9 cellular contexts compared by ENCODE assay signal in genomic region chr17:31509095-31509804, GRCh38.
DNase-seq lines count a peak whose midpoint lies in the region; ATAC-seq and TF ChIP-seq lines count a peak whose summit lies in the region.
"Had no signal": no experiment of that assay in that cellular context is flagged by ENCODE, and none has a peak within 500 bp of the region (broad histone marks: within the 10 kb centered on the region; RNA-seq: fewer than 3 reads in every experiment).

No MANE protein-coding gene starts in this region.

- peak overlapping the region; percentile 76 for H3K27ac ChIP-seq in OCI-LY1 (ENCODE audit: low read depth, low read length, poor library complexity, severe bottlenecking)
- H3K27ac ChIP-seq in heart right ventricle: peak overlapping the region in 9 of 10 donors; percentile 40 to 87 (median 70)
- peak overlapping the region; percentile 5 to 62 (median 51) for H3K27ac ChIP-seq in transverse colon
- H3K27ac ChIP-seq: C4-2B had no signal

- H3K27me3 Mint-ChIP-seq in activated naive CD4-positive, alpha-beta T cell treated with anti-CD3 and anti-CD28 coated beads for 36 hours (ENCODE audit: low read depth): no peaks in the 10 kb centered on the region

- TF ChIP-seq EP300 in transverse colon (IDR thresholded peaks at IDR 0.05; ENCODE audit: low read depth): no peak

- peak overlapping the region; percentile 49; the same call in 1 of the 2 replicates for H3K9ac ChIP-seq in OCI-LY1 (ENCODE audit: low read length)

- peak overlapping the region; percentile 100 for H3K27ac Mint-ChIP-seq in activated naive CD4-positive, alpha-beta T cell treated with anti-CD3 and anti-CD28 coated beads for 36 hours

- H3K36me3 ChIP-seq in OCI-LY1 (ENCODE audit: insufficient read depth, low read length) (no peaks in the 10 kb centered on the region), heart right ventricle (no peaks in the 10 kb centered on the region), transverse colon (no peaks in the 10 kb centered on the region)

- H3K79me2 ChIP-seq in OCI-LY1 (ENCODE audit: insufficient read depth, low read length): no peaks in the 10 kb centered on the region

- TF ChIP-seq POLR2A in transverse colon (IDR thresholded peaks at IDR 0.05): no peak

- peak; percentile 60 for DNase-seq in activated naive CD4-positive, alpha-beta T cell treated with anti-CD3 and anti-CD28 coated beads for 36 hours
- no peak for DNase-seq in activated naive CD4-positive, alpha-beta T cell treated with anti-CD3 and anti-CD28 coated beads, Interleukin-2, amount 50 U/mL, for 16 hours
- DNase-seq in heart right ventricle: no peak
- DNase-seq in transverse colon: no peak
- DNase-seq in SHP77 treated with DMSO at 0.1 percent for 48 hours (lab: John Stamatoyannopoulos, UW): no peak
- no peak for DNase-seq in epidermal melanocyte (ENCODE audit: insufficient read length, low spot score)
- no peak for DNase-seq in C1 segment of cervical spinal cord (lab: John Stamatoyannopoulos, UW)

- CTCF ChIA-PET in activated naive CD4-positive, alpha-beta T cell treated with anti-CD3 and anti-CD28 coated beads for 36 hours (lab: Charles Lee): interaction anchor here (0.5 to 3.5 kb wide), 14 partner anchors 8 to 293 kb away, joined by 3 to 34 read pairs (median 4); no protein-coding TSS in a partner anchor

- peaks cover 52% of the 10 kb centered on the region for H3K4me1 Mint-ChIP-seq in activated naive CD4-positive, alpha-beta T cell treated with anti-CD3 and anti-CD28 coated beads for 36 hours (ENCODE audit: low read depth)

- no peaks in the 10 kb centered on the region for H3F3A ChIP-seq in OCI-LY1 (ENCODE audit: insufficient read depth, low read length)

- no peaks in the 10 kb centered on the region for H3K9me3 Mint-ChIP-seq in activated naive CD4-positive, alpha-beta T cell treated with anti-CD3 and anti-CD28 coated beads for 36 hours

- WGBS in heart right ventricle, 2 donors: 71 to 73% methylated on average over 13 of the region's 13 CpGs
- 54% methylated on average over 13 of the region's 13 CpGs; no CpG with 5 or more reads in 1 of the 2 donors for WGBS in transverse colon (ENCODE audit: low coverage in 1 of 2), 2 donors

- peak overlapping the region; percentile 61 for H3K4me2 ChIP-seq in OCI-LY1 (ENCODE audit: low read length)

- H4K20me1 ChIP-seq in OCI-LY1 (ENCODE audit: insufficient read depth, low read length): no peaks in the 10 kb centered on the region

- no peak for TF ChIP-seq CTCF in OCI-LY1 (IDR thresholded peaks at IDR 0.05; ENCODE audit: low read length)
- no peak for TF ChIP-seq CTCF in heart right ventricle (IDR thresholded peaks at IDR 0.05)
- TF ChIP-seq CTCF in transverse colon (IDR thresholded peaks at IDR 0.05): no peak

- H3K4me1 ChIP-seq in OCI-LY1 (ENCODE audit: insufficient read depth, low read length, severe bottlenecking) (peaks cover 30% of the 10 kb centered on the region), heart right ventricle (peaks cover 6 to 56% (median 29%) of the 10 kb centered on the region in 9 donors), transverse colon (peaks cover 0 to 20% (median 3%) of the 10 kb centered on the region in 4 donors)

- ATAC-seq in heart right ventricle: peak in 6 of 8 donors; percentile 2 to 39 (median 4)

- no peaks in the 10 kb centered on the region for H3K9me2 ChIP-seq in OCI-LY1 (ENCODE audit: low read depth, low read length)

- H3K36me3 Mint-ChIP-seq in activated naive CD4-positive, alpha-beta T cell treated with anti-CD3 and anti-CD28 coated beads for 36 hours (ENCODE audit: low read depth): peaks cover 2% of the 10 kb centered on the region

- intact Hi-C loops in activated naive CD4-positive, alpha-beta T cell treated with anti-CD3 and anti-CD28 coated beads for 36 hours (cut with micrococcal nuclease): loop anchor here (1.0 kb wide), 2 partner anchors 15 to 21 kb away; no protein-coding TSS in a partner anchor
- intact Hi-C loops in heart right ventricle (cut with DNase I): no loop called here
- intact Hi-C loops in transverse colon (cut with DNase I; ENCODE audit: low total_unique reads): no loop called here

- in situ Hi-C loops in transverse colon (cut with MboI; ENCODE audit: low pct_ligation_motif_present in 1 of 4, low pct_unique_long_range_greater_than_20kb in 1 of 4, low sequenced_read_pairs in 3 of 4): no loop called here

- H3K9me3 ChIP-seq in OCI-LY1 (ENCODE audit: low read length) (no peaks in the 10 kb centered on the region), heart right ventricle (no peaks in the 10 kb centered on the region), transverse colon (no peaks in the 10 kb centered on the region)

- H2AFZ ChIP-seq in OCI-LY1 (ENCODE audit: low read length): no peak overlapping the region

- H3K4me3 ChIP-seq in OCI-LY1 (ENCODE audit: low read depth, low read length, poor library complexity, severe bottlenecking) (peak overlapping the region; percentile 40), heart right ventricle (peak overlapping the region in 1 of 10 donors; percentile 31), transverse colon (peak overlapping the region in 1 of 4 donors; percentile 4)

- peak overlapping the region; percentile 93 for H3K4me3 Mint-ChIP-seq in activated naive CD4-positive, alpha-beta T cell treated with anti-CD3 and anti-CD28 coated beads for 36 hours

- H3K27me3 ChIP-seq in OCI-LY1 (ENCODE audit: insufficient read depth, low read length) (no peaks in the 10 kb centered on the region), heart right ventricle (no peaks in the 10 kb centered on the region), transverse colon (no peaks in the 10 kb centered on the region)
